9 cellular contexts compared by ENCODE assay signal in genomic region chr11:44766112-44766971, GRCh38. TPM values are rescaled to one million over a fixed set of nuclear protein-coding genes. Genes with fewer than 3 reads are reported as not detected.
A peak's percentile ranks its signal among the peaks of the same experiment; 100 is the strongest.
DNase-seq lines count a peak whose midpoint lies in the region; ATAC-seq and TF ChIP-seq lines count a peak whose summit lies in the region.
"Had no signal": no experiment of that assay in that cellular context is flagged by ENCODE, and none has a peak within 500 bp of the region (broad histone marks: within the 10 kb centered on the region; RNA-seq: fewer than 3 reads in every experiment).

No MANE protein-coding gene starts in this region.

- peak; percentile 27 for ATAC-seq in foreskin keratinocyte
- ATAC-seq in GM21737 (IDR thresholded peaks at IDR 0.05; ENCODE audit: unreplicated experiment), result no peak

- H3K27me3 ChIP-seq in foreskin keratinocyte, result peaks cover 12% of the 10 kb centered on the region
- no peaks in the 10 kb centered on the region for H3K27me3 ChIP-seq in prostate gland (replicated peaks; ENCODE audit: insufficient read depth)

- no peak for TF ChIP-seq CTCF in foreskin keratinocyte (conservative IDR thresholded peaks at IDR 0.05)
- TF ChIP-seq CTCF in prostate gland (IDR thresholded peaks at IDR 0.05), result no peak

- TF ChIP-seq POLR2A in prostate gland (IDR thresholded peaks at IDR 0.05), result no peak

- H3K9me3 ChIP-seq in SK-N-MC (ENCODE audit: low read depth, low read length) (no peaks in the 10 kb centered on the region), prostate gland (no peaks in the 10 kb centered on the region)

- H3K4me1 ChIP-seq in foreskin keratinocyte (no peaks in the 10 kb centered on the region), prostate gland (replicated peaks) (no peaks in the 10 kb centered on the region)

- H3K9ac ChIP-seq in SK-N-MC (ENCODE audit: insufficient read length), result no peak overlapping the region

- H3K36me3 ChIP-seq in SK-N-MC (ENCODE audit: insufficient read depth, low read length) (peaks cover 3% of the 10 kb centered on the region), prostate gland (no peaks in the 10 kb centered on the region)

- H3K27ac ChIP-seq in SK-N-MC (peak overlapping the region; percentile 18; the same call in 1 of the 2 replicates), foreskin keratinocyte (no peak overlapping the region), prostate gland (peak overlapping the region; percentile 24 to 44)

- DNase-seq in ELF-1 (ENCODE audit: low read depth, low spot score), result peak; percentile 56
- DNase-seq in SK-N-MC (ENCODE audit: low read depth, low spot score), result no peak
- no peak for DNase-seq in foreskin keratinocyte
- no peak for DNase-seq in prostate gland (ENCODE audit: low spot score)
- no peak for DNase-seq in hypothalamus (lab: John Stamatoyannopoulos, UW)
- DNase-seq in iPS-NIHi7 (ENCODE audit: extremely low spot score), result no peak
- DNase-seq in COR-L47 (lab: John Stamatoyannopoulos, UW), result no peak
- DNase-seq: activated naive CD8-positive, alpha-beta T cell treated with anti-CD3 and anti-CD28 coated beads for 36 hours had no signal

- 22% methylated on average over 8 of the region's 8 CpGs for WGBS in prostate gland

- no peak overlapping the region for H3K4me3 ChIP-seq in SK-N-MC
- H3K4me3 ChIP-seq in prostate gland, result no peak overlapping the region

- intact Hi-C loops in prostate gland (cut with DNase I), result no loop called here

RNA-seq across cellular contexts. Expression of gene TSPAN18, which starts 39.6 kb away (rescaled TPM):
- total RNA-seq in foreskin keratinocyte, result 0.04 TPM in 1 of 2 replicates, not detected in the other
- polyA plus RNA-seq in foreskin keratinocyte, result 0.06 TPM in 1 of 2 replicates, not detected in the other
- total RNA-seq in prostate gland, result 1 to 10 TPM; 4.1 to 6.6 TPM
